ENCODE assay signal across 9 cellular contexts in genomic region chr6:143279385-143279784, GRCh38.
A peak's percentile ranks its signal among the peaks of the same experiment; 100 is the strongest.
DNase-seq lines count a peak whose midpoint lies in the region; ATAC-seq, FAIRE-seq and TF ChIP-seq lines count a peak whose summit lies in the region.
"Had no signal": no experiment of that assay in that cellular context is flagged by ENCODE, and none has a peak within 500 bp of the region (broad histone marks: within the 10 kb centered on the region; RNA-seq: fewer than 3 reads in every experiment).

No MANE protein-coding gene starts in this region.

- no peak overlapping the region for H3K27ac ChIP-seq in HCT116 (ENCODE audit: low read depth, low read length)
- no peak overlapping the region for H3K27ac ChIP-seq in astrocyte (ENCODE audit: low read depth, low read length)

- no peak for TF ChIP-seq POLR2A in HCT116 (IDR thresholded peaks at IDR 0.05; ENCODE audit: borderline replicate concordance, extremely low read depth, insufficient read depth, insufficient read length)

- RAD21 ChIA-PET in HCT116 (lab: Charles Lee; ENCODE audit: low non-redundant PET in 1 of 2, low total read pairs in 2 of 2, uncharacterized antibody in 2 of 2, unreplicated experiment in 2 of 2) = no interaction called here

- H3K4me3 ChIP-seq in HCT116 (replicated peaks in 1 of 2; ENCODE audit: low read depth in 1 of 2, low read length in 2 of 2) = no peak overlapping the region
- H3K4me3 ChIP-seq in astrocyte (ENCODE audit: insufficient read depth, low read depth, low read length) = no peak overlapping the region

- DNase-seq in D721Med (ENCODE audit: insufficient read length, low spot score) = no peak
- DNase-seq in HCT116 (ENCODE audit: low read depth, low spot score) = peak; percentile 13
- DNase-seq in astrocyte (ENCODE audit: low read depth) = no peak
- DNase-seq in left lobe of liver (ENCODE audit: low spot score) = no peak
- no peak for DNase-seq in NCI-H1694 treated with DMSO at 0.1 percent for 48 hours (lab: John Stamatoyannopoulos, UW)
- no peak for DNase-seq in DMS153 treated with DMSO at 0.1 percent for 48 hours (lab: John Stamatoyannopoulos, UW; ENCODE audit: unreplicated experiment)

- H3K27me3 Mint-ChIP-seq in astrocyte (ENCODE audit: low read depth, unreplicated experiment) = no peaks in the 10 kb centered on the region

- H3K27ac Mint-ChIP-seq in astrocyte (ENCODE audit: unreplicated experiment) = no peak overlapping the region
- H3K27ac Mint-ChIP-seq: natural killer cell treated with Interleukin-12 subunit alpha and Interleukin-12 subunit beta and Interleukin-15 and Interleukin-18, amount 100 ng/mL, for 72 hours had no signal

- CTCF ChIA-PET in HCT116 (lab: Charles Lee) = interaction anchor here (0.6 to 2.6 kb wide), 3 partner anchors 18 to 804 kb away, joined by 3 to 7 read pairs (median 6); no protein-coding TSS in a partner anchor

- peak; percentile 13 for TF ChIP-seq CTCF in D721Med (IDR thresholded peaks at IDR 0.05; ENCODE audit: insufficient read depth, missing control alignments)
- peak; percentile 46 to 59 (median 48); a peak in 5 of 6 replicates for TF ChIP-seq CTCF in HCT116 (IDR thresholded peaks at IDR 0.05 in 2 of 3, conservative IDR thresholded peaks at IDR 0.05 in 1 of 3; ENCODE audit: borderline replicate concordance in 1 of 3, insufficient read depth in 1 of 3, low read depth in 2 of 3, low read length in 2 of 3)
- TF ChIP-seq CTCF in astrocyte (IDR thresholded peaks at IDR 0.05; ENCODE audit: insufficient read depth, low read depth, low read length) = peak; percentile 12

- ATAC-seq in HCT116 = peak; percentile 92
- peak; percentile 70 for ATAC-seq in left lobe of liver
- no peak for ATAC-seq in HG03520 (IDR thresholded peaks at IDR 0.05; ENCODE audit: unreplicated experiment)
- no peak for ATAC-seq in HG02571 (IDR thresholded peaks at IDR 0.05; ENCODE audit: unreplicated experiment)

- H3K4me3 Mint-ChIP-seq in astrocyte (ENCODE audit: unreplicated experiment) = no peak overlapping the region
- H3K4me3 Mint-ChIP-seq: natural killer cell treated with Interleukin-12 subunit alpha and Interleukin-12 subunit beta and Interleukin-15 and Interleukin-18, amount 100 ng/mL, for 72 hours had no signal

- H3K9ac ChIP-seq in HCT116 (ENCODE audit: low read length) = no peak overlapping the region
- H3K9ac ChIP-seq in astrocyte (ENCODE audit: low read length) = no peak overlapping the region

- H3K4me1 Mint-ChIP-seq in astrocyte (ENCODE audit: low read depth, unreplicated experiment) = peaks cover 1% of the 10 kb centered on the region

- H3K79me2 ChIP-seq in HCT116 (ENCODE audit: insufficient read depth, low read length) = no peaks in the 10 kb centered on the region
- no peaks in the 10 kb centered on the region for H3K79me2 ChIP-seq in astrocyte (ENCODE audit: insufficient read depth, low read length)

- no peaks in the 10 kb centered on the region for H3K9me2 ChIP-seq in HCT116 (ENCODE audit: insufficient read depth)

- H3K9me3 ChIP-seq in HCT116 (ENCODE audit: control insufficient read depth in 1 of 2, insufficient read depth in 1 of 2, low read depth in 1 of 2, low read length in 2 of 2) (no peaks in the 10 kb centered on the region), astrocyte (ENCODE audit: insufficient read depth, low read depth, low read length) (no peaks in the 10 kb centered on the region)

- H3K27me3 ChIP-seq in HCT116 (ENCODE audit: insufficient read depth, low read length) (no peaks in the 10 kb centered on the region), astrocyte (ENCODE audit: insufficient read depth, low read length) (no peaks in the 10 kb centered on the region)

- intact Hi-C loops in HCT116 (cut with micrococcal nuclease) = loop anchor here (1.0 to 10.0 kb wide), 2 partner anchors 586 to 805 kb away; no protein-coding TSS in a partner anchor

- H4K20me1 ChIP-seq in HCT116 (ENCODE audit: insufficient read depth) = no peaks in the 10 kb centered on the region
- H4K20me1 ChIP-seq in astrocyte (ENCODE audit: insufficient read depth, low read length) = no peaks in the 10 kb centered on the region

- BruUV-seq in HCT116 (replicated peaks; lab: Mats Ljungman, UMichigan) = no TSS peak

- H3K9me3 Mint-ChIP-seq in astrocyte (ENCODE audit: unreplicated experiment) = no peaks in the 10 kb centered on the region
- H3K9me3 Mint-ChIP-seq: natural killer cell treated with Interleukin-12 subunit alpha and Interleukin-12 subunit beta and Interleukin-15 and Interleukin-18, amount 100 ng/mL, for 72 hours had no signal

- peak; percentile 81 for TF ChIP-seq RAD21 in HCT116 (IDR thresholded peaks at IDR 0.05; ENCODE audit: low read depth)

- H3K36me3 ChIP-seq in HCT116 (ENCODE audit: control insufficient read depth in 1 of 2, insufficient read depth in 2 of 2, low read length in 2 of 2) = no peaks in the 10 kb centered on the region
- H3K36me3 ChIP-seq in astrocyte (ENCODE audit: insufficient read depth, low read length) = no peaks in the 10 kb centered on the region

- H3K4me2 ChIP-seq in HCT116 (ENCODE audit: low read length) (no peak overlapping the region), astrocyte (ENCODE audit: low read length) (no peak overlapping the region)

- FAIRE-seq in D721Med (lab: Jason Lieb, UNC) (no peak), astrocyte (lab: Jason Lieb, UNC) (no peak)

- POLR2A ChIA-PET in HCT116 (lab: Charles Lee) = no interaction called here

- H2AFZ ChIP-seq in HCT116 (ENCODE audit: low read depth, low read length, poor library complexity, severe bottlenecking) (no peak overlapping the region), astrocyte (ENCODE audit: low read depth, low read length) (no peak overlapping the region)

- H3K4me1 ChIP-seq in HCT116 (ENCODE audit: control insufficient read depth in 1 of 2, insufficient read depth in 2 of 2, low read length in 2 of 2) = no peaks in the 10 kb centered on the region
- H3K4me1 ChIP-seq in astrocyte (ENCODE audit: insufficient read depth, low read length) = no peaks in the 10 kb centered on the region

- no peaks in the 10 kb centered on the region for H3K36me3 Mint-ChIP-seq in astrocyte (ENCODE audit: low read depth, unreplicated experiment)
- H3K36me3 Mint-ChIP-seq: natural killer cell treated with Interleukin-12 subunit alpha and Interleukin-12 subunit beta and Interleukin-15 and Interleukin-18, amount 100 ng/mL, for 72 hours had no signal

TF ChIP-seq in HCT116, 20 proteins besides CTCF, POLR2A, EP300 and RAD21:
- TF ChIP-seq ZNF274 (IDR thresholded peaks at IDR 0.05; ENCODE audit: low read depth, low read length) (no peak), ZFX (IDR thresholded peaks at IDR 0.05) (no peak), YY1 (IDR thresholded peaks at IDR 0.05; ENCODE audit: extremely low read depth, insufficient replicate concordance, low read depth, low read length) (peak; percentile 21)
TF ChIP-seq in HCT116: peak in this region for 1.

Comparison
In these comparisons a context has a peak if more than half of its experiments do, and no peak if none do; other contexts are left out.
1. ATAC-seq: peak in HCT116 (single experiment) and left lobe of liver (single experiment); none in HG03520 (single experiment) and HG02571 (single experiment).
2. Peak in every context shown above with its lines, with median percentiles within 50 percentile points of each other: CTCF ChIP-seq.